In genomic region chr10:102461187-102462054, GRCh38 we compare ENCODE assay signal across 8 cellular contexts. TPM values are rescaled to one million over a fixed set of nuclear protein-coding genes. Genes with fewer than 3 reads are reported as not detected.
DNase-seq lines count a peak whose midpoint lies in the region; ATAC-seq and TF ChIP-seq lines count a peak whose summit lies in the region.

No MANE protein-coding gene starts in this region.

- ATAC-seq in HG03378 (IDR thresholded peaks at IDR 0.05; ENCODE audit: unreplicated experiment) (peak; percentile 48), left lung (peak; percentile 97)

- H3K36me3 ChIP-seq in colonic mucosa (no peaks in the 10 kb centered on the region), left lung (no peaks in the 10 kb centered on the region)

- H3K9me3 ChIP-seq in colonic mucosa (no peaks in the 10 kb centered on the region), left lung (no peaks in the 10 kb centered on the region)

- intact Hi-C loops in activated CD4-positive, alpha-beta T cell treated with anti-CD3 and anti-CD28 coated beads, Interleukin-2, amount 10 ng/mL, durations not matched to agents 24 days and 14 days (cut with micrococcal nuclease), result loop anchor here (1.0 kb wide), 4 partner anchors 8 to 41 kb away; partner anchors contain the start of genes ACTR1A and CUEDC2
- intact Hi-C loops in colonic mucosa (cut with DNase I), result no loop called here
- intact Hi-C loops in left lung (cut with DNase I), result no loop called here

- H3K4me3 ChIP-seq in colonic mucosa (peak overlapping the region; percentile 43), left lung (peak overlapping the region; percentile 42 to 55)

- peak overlapping the region; percentile 88 for H3K4me3 Mint-ChIP-seq in activated CD4-positive, alpha-beta T cell treated with anti-CD3 and anti-CD28 coated beads, Interleukin-2, amount 10 ng/mL, durations not matched to agents 24 days and 14 days

- H3K36me3 Mint-ChIP-seq in activated CD4-positive, alpha-beta T cell treated with anti-CD3 and anti-CD28 coated beads, Interleukin-2, amount 10 ng/mL, durations not matched to agents 24 days and 14 days (ENCODE audit: low read depth), result peaks cover 5% of the 10 kb centered on the region

- DNase-seq in AG09319 (ENCODE audit: extremely low read depth, low read depth) (peak; percentile 30), NCI-H510A (lab: John Stamatoyannopoulos, UW) (peak; percentile 89), colonic mucosa (peak; percentile 95), left lung (peak; percentile 94 to 99)
- peak; percentile 98 for DNase-seq in activated CD4-positive, alpha-beta T cell treated with anti-CD3 and anti-CD28 coated beads, Interleukin-2, amount 10 ng/mL, durations not matched to agents 24 days and 14 days
- DNase-seq in stimulated activated CD4-positive, alpha-beta T cell treated with anti-CD3 and anti-CD28 coated beads, Interleukin-2, amount 100 ng/mL, for 48 hours, result peak; percentile 90 to 95

- H3K9me3 Mint-ChIP-seq in activated CD4-positive, alpha-beta T cell treated with anti-CD3 and anti-CD28 coated beads, Interleukin-2, amount 10 ng/mL, durations not matched to agents 24 days and 14 days, result no peaks in the 10 kb centered on the region

- H3K27ac Mint-ChIP-seq in activated CD4-positive, alpha-beta T cell treated with anti-CD3 and anti-CD28 coated beads, Interleukin-2, amount 10 ng/mL, durations not matched to agents 24 days and 14 days, result peak overlapping the region; percentile 88

- H3K27me3 Mint-ChIP-seq in activated CD4-positive, alpha-beta T cell treated with anti-CD3 and anti-CD28 coated beads, Interleukin-2, amount 10 ng/mL, durations not matched to agents 24 days and 14 days, result peaks cover 6% of the 10 kb centered on the region

- H3K4me1 ChIP-seq in colonic mucosa (peaks cover 12% of the 10 kb centered on the region), left lung (peaks cover 0 to 41% of the 10 kb centered on the region in 2 donors)

- peaks cover 28% of the 10 kb centered on the region for H3K4me1 Mint-ChIP-seq in activated CD4-positive, alpha-beta T cell treated with anti-CD3 and anti-CD28 coated beads, Interleukin-2, amount 10 ng/mL, durations not matched to agents 24 days and 14 days

- H3K27ac ChIP-seq in colonic mucosa, result no peak overlapping the region
- H3K27ac ChIP-seq in left lung, result peak overlapping the region in 1 of 2 donors; percentile 62

- H3K9ac ChIP-seq in colonic mucosa (ENCODE audit: low read depth in 2 of 2, low read length in 2 of 2), result peak overlapping the region; percentile 64 to 70

- peak; percentile 60 for TF ChIP-seq POLR2A in GM19099 (IDR thresholded peaks at IDR 0.05; ENCODE audit: extremely low read depth, insufficient read length, low read depth)

- no peak for TF ChIP-seq CTCF in AG09319 (IDR thresholded peaks at IDR 0.05; ENCODE audit: low read depth, low read length)
- TF ChIP-seq CTCF in colonic mucosa (IDR thresholded peaks at IDR 0.05), result no peak
- no peak for TF ChIP-seq CTCF in left lung (IDR thresholded peaks at IDR 0.05)

- H3K27me3 ChIP-seq in colonic mucosa (no peaks in the 10 kb centered on the region), left lung (no peaks in the 10 kb centered on the region)

RNA-seq across cellular contexts. Expression of gene C10orf95, which starts 10.1 kb away (rescaled TPM):
- 0.33 and 0.52 TPM in 2 replicates for total RNA-seq in activated CD4-positive, alpha-beta T cell treated with anti-CD3 and anti-CD28 coated beads, Interleukin-2, amount 10 ng/mL, durations not matched to agents 24 days and 14 days
- 1 to 10 TPM; 2.8 to 4.8 TPM for total RNA-seq in colonic mucosa
- total RNA-seq in left lung, result 1 to 10 TPM; 5.6 to 7.3 TPM

RNA-seq across cellular contexts. Expression of gene CUEDC2, which starts 29.0 kb away (rescaled TPM):
- 64.2 and 67.6 TPM in 2 replicates for total RNA-seq in activated CD4-positive, alpha-beta T cell treated with anti-CD3 and anti-CD28 coated beads, Interleukin-2, amount 10 ng/mL, durations not matched to agents 24 days and 14 days
- total RNA-seq in colonic mucosa (10 to 100 TPM; 30.2 to 32.1 TPM), left lung (10 to 100 TPM; 47.0 to 48.2 TPM)

RNA-seq across cellular contexts. Expression of gene FBXL15, which starts 40.8 kb away (rescaled TPM):
- 14.0 and 16.4 TPM in 2 replicates for total RNA-seq in activated CD4-positive, alpha-beta T cell treated with anti-CD3 and anti-CD28 coated beads, Interleukin-2, amount 10 ng/mL, durations not matched to agents 24 days and 14 days
- 10 to 100 TPM; 23.7 to 37.3 TPM for total RNA-seq in colonic mucosa
- 10 to 100 TPM; 17.4 to 18.7 TPM for total RNA-seq in left lung

RNA-seq across cellular contexts. Expression of gene ACTR1A, which starts 41.1 kb away (rescaled TPM):
- total RNA-seq in activated CD4-positive, alpha-beta T cell treated with anti-CD3 and anti-CD28 coated beads, Interleukin-2, amount 10 ng/mL, durations not matched to agents 24 days and 14 days, result 60.9 and 64.8 TPM in 2 replicates
- total RNA-seq in colonic mucosa, result 10 to 100 TPM; 76.4 to 88.8 TPM
- total RNA-seq in left lung, result 100 to 1,000 TPM; 104 to 122 TPM

RNA-seq across cellular contexts. Expression of gene SUFU, which starts 42.4 kb away (rescaled TPM):
- total RNA-seq in activated CD4-positive, alpha-beta T cell treated with anti-CD3 and anti-CD28 coated beads, Interleukin-2, amount 10 ng/mL, durations not matched to agents 24 days and 14 days, result 8.4 and 9.9 TPM in 2 replicates
- total RNA-seq in colonic mucosa, result 1 to 10 TPM; 7.6 to 8.6 TPM
- 10 to 100 TPM; 13.4 to 15.2 TPM for total RNA-seq in left lung

Comparison
In these comparisons a context has a peak if more than half of its experiments do, and no peak if none do; other contexts are left out.
1. DNase-seq: peak in every context shown above with its lines; median percentile 98 in activated CD4-positive, alpha-beta T cell treated with anti-CD3 and anti-CD28 coated beads, Interleukin-2, amount 10 ng/mL, durations not matched to agents 24 days and 14 days; 96 in left lung; 95 in colonic mucosa; 92 in stimulated activated CD4-positive, alpha-beta T cell treated with anti-CD3 and anti-CD28 coated beads, Interleukin-2, amount 100 ng/mL, for 48 hours; 89 in NCI-H510A; 30 in AG09319.